Comparison of ENCODE assay signal across 27 cellular contexts in the genomic region with DNA sequence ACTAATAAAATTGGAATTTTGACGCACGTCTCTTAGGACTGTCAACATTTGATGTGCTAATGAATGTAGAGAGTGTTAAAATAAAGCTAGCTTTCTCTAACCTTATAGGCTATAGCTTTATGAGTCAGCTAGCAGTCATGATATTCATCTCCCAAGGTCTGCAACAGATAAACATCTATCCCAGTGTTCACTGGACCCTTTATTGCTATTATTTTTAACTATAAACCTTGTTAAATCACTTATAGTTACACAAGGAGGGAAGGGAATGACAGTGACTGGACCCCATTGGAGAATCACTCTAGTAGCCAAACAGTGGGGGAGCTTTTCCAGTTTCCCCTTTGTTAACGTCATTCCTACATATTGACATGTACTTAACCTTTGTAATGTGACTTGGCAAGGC.
"Had no signal": no experiment of that assay in that cellular context is flagged by ENCODE, and none has a peak within 500 bp of the region (broad histone marks: within the 10 kb centered on the region; RNA-seq: fewer than 3 reads in every experiment).

No MANE protein-coding gene starts in this region.

- H3K9me3 Mint-ChIP-seq: natural killer cell treated with Interleukin-12 subunit alpha and Interleukin-12 subunit beta and Interleukin-15 and Interleukin-18, amount 100 ng/mL, for 72 hours; stimulated activated naive CD8-positive, alpha-beta T cell treated with anti-CD3 and anti-CD28 coated beads, Interleukin-15, Interleukin-2, amounts not matched to agents 100 ng/mL and 50 ng/mL, for 24 hours had no signal

- H3K27ac Mint-ChIP-seq: immature natural killer cell; naive B cell; natural killer cell treated with Interleukin-12 subunit alpha and Interleukin-12 subunit beta and Interleukin-15 and Interleukin-18, amount 100 ng/mL, for 72 hours; stimulated activated naive B cell treated with anti-CD40 and anti-IgM and Interleukin-4, amounts not matched to agents 10 μg/mL and 1 μg/mL and 100 μg/mL, for 72 hours; stimulated activated naive CD8-positive, alpha-beta T cell treated with anti-CD3 and anti-CD28 coated beads, Interleukin-15, Interleukin-2, amounts not matched to agents 100 ng/mL and 50 ng/mL, for 24 hours had no signal

- H3K27me3 ChIP-seq: dorsolateral prefrontal cortex, heart right ventricle, sigmoid colon, spleen, tibial nerve, upper lobe of left lung had no signal

- H3K27ac ChIP-seq: dorsolateral prefrontal cortex, epithelial cell of prostate, heart right ventricle, lower lobe of right lung, prostate gland, sigmoid colon, skin epidermis, spleen, thoracic aorta, tibial nerve, upper lobe of left lung had no signal

- ATAC-seq: esophagus mucosa; heart right ventricle; left ventricle myocardium superior; lower lobe of right lung; natural killer cell treated with Interleukin-12 subunit alpha and Interleukin-12 subunit beta and Interleukin-15 and Interleukin-18, amount 100 ng/mL, for 72 hours; right cardiac atrium; stimulated activated naive B cell treated with anti-CD40 and anti-IgM and Interleukin-4, amounts not matched to agents 10 μg/mL and 1 μg/mL and 100 μg/mL, for 72 hours had no signal

- H3K4me3 ChIP-seq: dorsolateral prefrontal cortex, heart right ventricle, lower lobe of right lung, prostate gland, sigmoid colon, skin epidermis, spleen, thoracic aorta, tibial nerve, upper lobe of left lung had no signal

- H3K4me1 ChIP-seq: lower lobe of right lung, prostate gland, spleen, upper lobe of left lung had no signal

- H3K9me3 ChIP-seq: heart right ventricle, lower lobe of right lung, prostate gland, sigmoid colon, spleen, thoracic aorta, tibial nerve, upper lobe of left lung had no signal

- H3K4me1 Mint-ChIP-seq: immature natural killer cell had no signal

- H3K36me3 ChIP-seq: heart right ventricle, lower lobe of right lung, prostate gland, sigmoid colon, spleen, thoracic aorta, tibial nerve, upper lobe of left lung had no signal

- H3K4me3 Mint-ChIP-seq: immature natural killer cell; naive B cell; natural killer cell treated with Interleukin-12 subunit alpha and Interleukin-12 subunit beta and Interleukin-15 and Interleukin-18, amount 100 ng/mL, for 72 hours; stimulated activated naive B cell treated with anti-CD40 and anti-IgM and Interleukin-4, amounts not matched to agents 10 μg/mL and 1 μg/mL and 100 μg/mL, for 72 hours; stimulated activated naive CD8-positive, alpha-beta T cell treated with anti-CD3 and anti-CD28 coated beads, Interleukin-15, Interleukin-2, amounts not matched to agents 100 ng/mL and 50 ng/mL, for 24 hours had no signal

- DNase-seq: dorsolateral prefrontal cortex; effector CD4-positive, alpha-beta T cell; foreskin melanocyte; glutamatergic neuron; heart right ventricle; hippocampal formation; immature natural killer cell; islet precursor cell; kidney glomerular epithelial cell; left ventricle myocardium superior; lower lobe of right lung; naive B cell; nucleus accumbens; right cardiac atrium; sigmoid colon; spleen; stimulated activated CD4-positive, alpha-beta T cell treated with anti-CD3 and anti-CD28 coated beads, Interleukin-2, amount 100 ng/mL, for 48 hours; stimulated activated naive B cell treated with anti-CD40 and anti-IgM and Interleukin-4, amounts not matched to agents 10 μg/mL and 1 μg/mL and 100 μg/mL, for 72 hours; upper lobe of left lung had no signal

- H3K36me3 Mint-ChIP-seq: immature natural killer cell; naive B cell; natural killer cell treated with Interleukin-12 subunit alpha and Interleukin-12 subunit beta and Interleukin-15 and Interleukin-18, amount 100 ng/mL, for 72 hours; stimulated activated naive B cell treated with anti-CD40 and anti-IgM and Interleukin-4, amounts not matched to agents 10 μg/mL and 1 μg/mL and 100 μg/mL, for 72 hours had no signal
